20 cellular contexts compared by ENCODE assay signal in genomic region chr3:164397462-164397861, GRCh38.
"Had no signal": no experiment of that assay in that cellular context is flagged by ENCODE, and none has a peak within 500 bp of the region (broad histone marks: within the 10 kb centered on the region; RNA-seq: fewer than 3 reads in every experiment).

No MANE protein-coding gene starts in this region.

- FAIRE-seq: urothelium cell line had no signal

- DNase-seq: naive thymus-derived CD8-positive, alpha-beta T cell; nephron progenitor cell; nucleus accumbens; posterior cingulate gyrus; psoas muscle; right cardiac atrium; right lobe of liver; sigmoid colon; small intestine; stimulated activated CD4-positive, alpha-beta T cell treated with anti-CD3 and anti-CD28 coated beads, Interleukin-15, amount 100 ng/mL, for 24 hours; stimulated activated CD4-positive, alpha-beta T cell treated with anti-CD3 and anti-CD28 coated beads, Interleukin-2, amount 100 ng/mL, for 24 hours; stimulated activated CD4-positive, alpha-beta T cell treated with anti-CD3 and anti-CD28 coated beads, Interleukin-2, amount 100 ng/mL, for 48 hours; stimulated activated CD4-positive, alpha-beta T cell treated with anti-CD3 and anti-CD28 coated beads, Interleukin-4, amount 100 ng/mL, for 24 hours; stimulated activated naive B cell treated with anti-CD40 and anti-IgM and Interleukin-4, amounts not matched to agents 10 μg/mL and 1 μg/mL and 100 μg/mL, for 72 hours; stimulated activated naive CD4-positive, alpha-beta T cell treated with Interleukin-2 at 50 U/mL for 16 hours; stomach; thyroid gland; trophoblast cell; upper lobe of left lung had no signal
